In the genomic region with DNA sequence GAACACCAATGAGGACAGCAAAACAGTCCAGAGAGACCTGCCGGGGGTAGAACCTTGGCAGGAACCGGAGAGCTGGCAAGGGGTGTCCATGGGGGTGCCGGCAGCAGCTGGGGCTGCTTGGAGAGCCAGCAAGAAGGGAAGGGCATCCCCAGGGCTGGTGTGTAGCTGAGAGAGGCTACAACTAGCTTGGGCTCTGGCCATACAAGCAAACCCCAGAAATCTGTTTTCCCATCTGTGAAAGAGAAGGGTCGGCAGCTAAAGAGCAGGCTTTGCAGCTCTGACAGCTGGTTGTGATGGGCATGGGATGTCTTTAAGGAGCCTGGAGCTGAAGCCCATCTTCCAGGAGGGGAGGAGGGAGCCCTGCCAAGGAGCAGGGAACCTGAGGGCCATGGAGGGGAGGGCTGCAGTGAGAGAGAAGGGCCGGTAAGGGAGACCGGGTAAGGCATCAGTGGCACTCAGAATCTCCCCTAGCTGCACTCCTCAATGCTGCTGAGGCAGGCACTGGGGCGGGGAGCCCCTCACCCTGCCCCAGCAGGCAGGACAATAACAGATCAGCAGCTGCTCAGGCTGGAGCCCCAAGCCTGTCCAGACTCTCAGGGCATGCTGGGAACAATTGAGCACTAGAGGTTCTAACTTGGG, we compare ENCODE assay signal across 11 cellular contexts. TPM values are rescaled to one million over a fixed set of nuclear protein-coding genes. Genes with fewer than 3 reads are reported as not detected.
"Had no signal": no experiment of that assay in that cellular context is flagged by ENCODE, and none has a peak within 500 bp of the region (broad histone marks: within the 10 kb centered on the region; RNA-seq: fewer than 3 reads in every experiment).

No MANE protein-coding gene starts in this region.

- H3K9me3 Mint-ChIP-seq: activated naive CD8-positive, alpha-beta T cell treated with anti-CD3 and anti-CD28 coated beads for 36 hours; activated T-cell treated with anti-CD3 and anti-CD28 coated beads, Interleukin-2, amount 50 U/mL, for 24 hours had no signal

- H3K27ac ChIP-seq: left ventricle myocardium inferior, stomach, thoracic aorta had no signal

- ATAC-seq: T-helper 17 cell had no signal

- H3K36me3 Mint-ChIP-seq: activated naive CD8-positive, alpha-beta T cell treated with anti-CD3 and anti-CD28 coated beads for 36 hours had no signal

- DNase-seq: activated CD4-positive, alpha-beta T cell treated with anti-CD3 and anti-CD28 coated beads, Interleukin-2, amount 50 U/mL, for 1 hour; activated CD4-positive, CD25-positive, alpha-beta regulatory T cell; activated naive CD8-positive, alpha-beta T cell treated with anti-CD3 and anti-CD28 coated beads for 36 hours; activated T-cell treated with anti-CD3 and anti-CD28 coated beads, Interleukin-2, amount 50 U/mL, for 24 hours; islet precursor cell; left ventricle myocardium inferior; nucleus accumbens; stimulated activated CD4-positive, alpha-beta T cell treated with anti-CD3 and anti-CD28 coated beads, Interleukin-4, amount 100 ng/mL, for 4 hours; stomach; T-helper 17 cell had no signal

- H3K27ac Mint-ChIP-seq: activated naive CD8-positive, alpha-beta T cell treated with anti-CD3 and anti-CD28 coated beads for 36 hours; activated T-cell treated with anti-CD3 and anti-CD28 coated beads, Interleukin-2, amount 50 U/mL, for 24 hours; T-helper 17 cell had no signal

- H3K36me3 ChIP-seq: left ventricle myocardium inferior, stomach, thoracic aorta had no signal

- H3K4me3 Mint-ChIP-seq: activated naive CD8-positive, alpha-beta T cell treated with anti-CD3 and anti-CD28 coated beads for 36 hours; activated T-cell treated with anti-CD3 and anti-CD28 coated beads, Interleukin-2, amount 50 U/mL, for 24 hours; T-helper 17 cell had no signal

- H3K9me3 ChIP-seq: left ventricle myocardium inferior, stomach, thoracic aorta had no signal

- H3K4me3 ChIP-seq: left ventricle myocardium inferior, stomach, thoracic aorta had no signal

RNA-seq across cellular contexts. Expression of a gene that starts 3.9 kb away (rescaled TPM):
- total RNA-seq: activated naive CD8-positive, alpha-beta T cell treated with anti-CD3 and anti-CD28 coated beads for 36 hours; T-helper 17 cell had no signal
